ENCODE assay signal across 8 cellular contexts in genomic region chr2:84958135-84959044, GRCh38. TPM values are rescaled to one million over a fixed set of nuclear protein-coding genes. Genes with fewer than 3 reads are reported as not detected.
DNase-seq lines count a peak whose midpoint lies in the region; ATAC-seq, FAIRE-seq and TF ChIP-seq lines count a peak whose summit lies in the region.

No MANE protein-coding gene starts in this region.

- H3K9me3 ChIP-seq in PC-9 (ENCODE audit: insufficient read depth, low read depth) (no peaks in the 10 kb centered on the region), fibroblast of lung (ENCODE audit: control insufficient read depth, insufficient read depth, low read depth, low read length) (no peaks in the 10 kb centered on the region), psoas muscle (no peaks in the 10 kb centered on the region)

- H3K4me3 ChIP-seq in PC-9 (peak overlapping the region; percentile 27; the same call in 1 of the 2 replicates), fibroblast of lung (replicated peaks in 1 of 4; ENCODE audit: control extremely low read depth in 1 of 4, insufficient read depth in 1 of 4, low read depth in 3 of 4, low read length in 4 of 4) (no peak overlapping the region), psoas muscle (no peak overlapping the region)

- H3K27me3 ChIP-seq in PC-9 (ENCODE audit: insufficient read depth, low read depth) (no peaks in the 10 kb centered on the region), fibroblast of lung (ENCODE audit: control insufficient read depth, insufficient read depth, low read length) (no peaks in the 10 kb centered on the region), psoas muscle (ENCODE audit: insufficient read depth in 3 of 3, low read length in 2 of 3) (no peaks in the 10 kb centered on the region)

- intact Hi-C loops in PC-9 (cut with micrococcal nuclease; ENCODE audit: unreplicated experiment): loop anchor here (1.0 to 5.0 kb wide), 3 partner anchors 12 to 454 kb away; partner anchors contain the start of gene CAPG
- intact Hi-C loops in psoas muscle (cut with DNase I): no loop called here

- H3K79me2 ChIP-seq in PC-9 (ENCODE audit: low read depth): peaks cover 9% of the 10 kb centered on the region
- no peaks in the 10 kb centered on the region for H3K79me2 ChIP-seq in fibroblast of lung (ENCODE audit: control insufficient read depth, insufficient read depth, low read length)

- CTCF ChIA-PET in PC-9 (lab: Charles Lee): interaction anchor here (0.5 to 1.0 kb wide), 3 partner anchors 12 to 59 kb away, joined by 3 to 4 read pairs (median 3); no protein-coding TSS in a partner anchor

- 25 to 29% (median 28%) methylated on average over 10 of the region's 10 CpGs for WGBS in psoas muscle, 3 donors

- H3K27ac ChIP-seq in PC-9 (peak overlapping the region; percentile 99), fibroblast of lung (ENCODE audit: insufficient read depth, low read length) (peak overlapping the region; percentile 73), psoas muscle (peak overlapping the region; percentile 46)

- peaks cover 49% of the 10 kb centered on the region for H3K4me1 ChIP-seq in PC-9 (replicated peaks; ENCODE audit: insufficient read depth)
- peaks cover 28% of the 10 kb centered on the region for H3K4me1 ChIP-seq in fibroblast of lung (ENCODE audit: control insufficient read depth, extremely low read depth, insufficient read depth, low read length)
- peaks cover 12% of the 10 kb centered on the region for H3K4me1 ChIP-seq in psoas muscle

- H3K36me3 ChIP-seq in PC-9 (ENCODE audit: low read depth): no peaks in the 10 kb centered on the region; the same call in 1 of the 2 replicates
- no peaks in the 10 kb centered on the region for H3K36me3 ChIP-seq in fibroblast of lung (ENCODE audit: control insufficient read depth, insufficient read depth, low read length)
- H3K36me3 ChIP-seq in psoas muscle (ENCODE audit: insufficient read depth in 1 of 2, low read depth in 1 of 2): no peaks in the 10 kb centered on the region

- H3F3A ChIP-seq in PC-9 (ENCODE audit: insufficient read depth, low read depth): peaks cover 63% of the 10 kb centered on the region

- FAIRE-seq in H54 (lab: Jason Lieb, UNC): peak; percentile 92

- TF ChIP-seq CTCF in PC-9 (conservative IDR thresholded peaks at IDR 0.05) (no peak), fibroblast of lung (conservative IDR thresholded peaks at IDR 0.05 in 1 of 2, IDR thresholded peaks at IDR 0.05 in 1 of 2; ENCODE audit: low read depth in 1 of 2, low read length in 2 of 2) (no peak), psoas muscle (IDR thresholded peaks at IDR 0.05) (no peak)

- peak overlapping the region; percentile 76 for H3K4me2 ChIP-seq in PC-9
- peak overlapping the region; percentile 64 for H3K4me2 ChIP-seq in fibroblast of lung (ENCODE audit: extremely low read depth, insufficient read depth, low read length)

- no TSS peak for BruUV-seq in PC-9 (replicated peaks; lab: Mats Ljungman, UMichigan)

- H2AFZ ChIP-seq in PC-9 (no peak overlapping the region), fibroblast of lung (ENCODE audit: low read length) (no peak overlapping the region)

- ATAC-seq in psoas muscle (peak; percentile 49 to 75 (median 59)), HG03378 (IDR thresholded peaks at IDR 0.05; ENCODE audit: unreplicated experiment) (no peak)

- TF ChIP-seq POLR2A in H54 (IDR thresholded peaks at IDR 0.05; ENCODE audit: low read depth, low read length): no peak

- H3K9ac ChIP-seq in fibroblast of lung (ENCODE audit: insufficient read depth, low read length): peak overlapping the region; percentile 30

- DNase-seq in 8988T: peak; percentile 43
- DNase-seq in H54 (ENCODE audit: insufficient read length, low spot score): peak; percentile 67
- peak; percentile 88 to 98 for DNase-seq in PC-9
- peak; percentile 85 to 97 for DNase-seq in fibroblast of lung (ENCODE audit: low read depth in 2 of 2)
- peak in 1 of 2 donors; percentile 27 for DNase-seq in psoas muscle
- DNase-seq in C1 segment of cervical spinal cord (lab: John Stamatoyannopoulos, UW): no peak
- DNase-seq in NCI-H524 treated with DMSO at 0.1 percent for 48 hours (lab: John Stamatoyannopoulos, UW): no peak

- no peaks in the 10 kb centered on the region for H3K9me2 ChIP-seq in PC-9 (ENCODE audit: insufficient read depth)

- H4K20me1 ChIP-seq in PC-9 (ENCODE audit: insufficient read depth) (no peaks in the 10 kb centered on the region), fibroblast of lung (ENCODE audit: control insufficient read depth, extremely low read depth, insufficient read depth, low read length) (no peaks in the 10 kb centered on the region)

- POLR2A ChIA-PET in PC-9 (lab: Charles Lee; ENCODE audit: unreplicated experiment): interaction anchor here (0.5 to 1.7 kb wide), 11 partner anchors 12 to 602 kb away, joined by 3 to 30 read pairs (median 6); partner anchors contain the start of gene KCMF1

RNA-seq across cellular contexts. Expression of gene KCMF1, which starts 12.6 kb away (rescaled TPM):
- total RNA-seq in PC-9 (2021): 95.3 and 97.8 TPM in 2 replicates
- total RNA-seq in fibroblast of lung: 29.3 and 61.8 TPM in 2 replicates
- 104 and 120 TPM in 2 replicates for polyA plus RNA-seq in fibroblast of lung
- polyA plus RNA-seq in fibroblast of lung (2012): 50.8 and 51.8 TPM in 2 replicates
- 16.6 and 60.2 TPM in 2 replicates for polyA minus RNA-seq in fibroblast of lung (ENCODE audit: low replicate concordance)
- total RNA-seq in psoas muscle: 100 to 1,000 TPM in 3 of 4 donors, 10 to 100 TPM in 1; 89.0 to 197 (median 153) TPM
- 100 to 1,000 TPM in 1 of 3 donors, 10 to 100 TPM in 2; 74.6 to 374 (median 97.3) TPM for polyA plus RNA-seq in psoas muscle

RNA-seq across cellular contexts. Expression of gene TMSB10, which starts 52.9 kb away (rescaled TPM):
- total RNA-seq in PC-9 (2021): 1,668 and 1,769 TPM in 2 replicates
- 8,130 and 10,208 TPM in 2 replicates for total RNA-seq in fibroblast of lung
- polyA plus RNA-seq in fibroblast of lung: 7,414 and 10,645 TPM in 2 replicates
- 9,984 and 10,031 TPM in 2 replicates for polyA plus RNA-seq in fibroblast of lung (2012)
- 1,198 and 1,308 TPM in 2 replicates for polyA minus RNA-seq in fibroblast of lung (ENCODE audit: low replicate concordance)
- 100 to 1,000 TPM; 181 to 306 (median 239) TPM for total RNA-seq in psoas muscle
- polyA plus RNA-seq in psoas muscle: 100 to 1,000 TPM; 223 to 849 (median 317) TPM

Comparison
In these comparisons a context has a peak if more than half of its experiments do, and no peak if none do; other contexts are left out.
1. DNase-seq: peak in 8988T (single experiment), H54 (single experiment), PC-9 (2 of 2) and fibroblast of lung (2 of 2); none in C1 segment of cervical spinal cord (0 of 14) and NCI-H524 treated with DMSO at 0.1 percent for 48 hours (single experiment).
2. H3K27ac ChIP-seq: peak in every context shown above with its lines; median percentile 99 in PC-9; 73 in fibroblast of lung; 46 in psoas muscle.